In genomic region chr12:6964605-6965025, GRCh38 we compare ENCODE assay signal across 8 cellular contexts. TPM values are rescaled to one million over a fixed set of nuclear protein-coding genes. Genes with fewer than 3 reads are reported as not detected.
DNase-seq lines count a peak whose midpoint lies in the region; ATAC-seq and TF ChIP-seq lines count a peak whose summit lies in the region.
"Had no signal": no experiment of that assay in that cellular context is flagged by ENCODE, and none has a peak within 500 bp of the region (broad histone marks: within the 10 kb centered on the region; RNA-seq: fewer than 3 reads in every experiment).

No MANE protein-coding gene starts in this region.

- CTCF ChIA-PET in activated CD8-positive, alpha-beta T cell treated with anti-CD3 and anti-CD28 coated beads for 36 hours (lab: Charles Lee) = interaction anchor here (0.7 to 13.5 kb wide), 17 partner anchors 8 to 148 kb away, joined by 3 to 460 read pairs (median 6); partner anchors contain the start of genes C12orf57, PTPN6, RNU7-1 and SPSB2

- no peaks in the 10 kb centered on the region for H3K9me3 Mint-ChIP-seq in activated CD8-positive, alpha-beta T cell treated with anti-CD3 and anti-CD28 coated beads for 36 hours
- H3K9me3 Mint-ChIP-seq in immature natural killer cell = no peaks in the 10 kb centered on the region
- H3K9me3 Mint-ChIP-seq in stimulated activated naive CD8-positive, alpha-beta T cell treated with anti-CD3 and anti-CD28 coated beads, Interleukin-15, amount 100 ng/mL, for 72 hours = no peaks in the 10 kb centered on the region

- 87% methylated on average over 8 of the region's 8 CpGs for WGBS in HUES64

- H3K27me3 ChIP-seq in HUES64 (ENCODE audit: insufficient read depth, low read length) = no peaks in the 10 kb centered on the region

- H3K4me1 ChIP-seq in HUES64 (ENCODE audit: insufficient read depth, low read length) = peaks cover 30% of the 10 kb centered on the region

- POLR2A ChIA-PET in activated CD8-positive, alpha-beta T cell treated with anti-CD3 and anti-CD28 coated beads for 36 hours (lab: Charles Lee) = interaction anchor here (0.6 to 25.2 kb wide), 5 partner anchors 9 to 164 kb away, joined by 3 to 1266 read pairs (median 5); partner anchors contain the start of genes ATN1, C12orf57, PTPN6 and RBP5

- intact Hi-C loops in activated CD8-positive, alpha-beta T cell treated with anti-CD3 and anti-CD28 coated beads for 36 hours (cut with micrococcal nuclease) = no loop called here

- H3K36me3 Mint-ChIP-seq in activated CD8-positive, alpha-beta T cell treated with anti-CD3 and anti-CD28 coated beads for 36 hours (ENCODE audit: low read depth) = peaks cover 65% of the 10 kb centered on the region
- peaks cover 12 to 36% (median 22%) of the 10 kb centered on the region in 3 donors for H3K36me3 Mint-ChIP-seq in immature natural killer cell

- H3K4me3 ChIP-seq in HUES64 (ENCODE audit: low read length) = no peak overlapping the region; the same call in 1 of the 2 replicates

- peak overlapping the region; percentile 40; the same call in 1 of the 2 replicates for H3K9ac ChIP-seq in HUES64 (ENCODE audit: low read depth, low read length)

- H3K4me3 Mint-ChIP-seq in activated CD8-positive, alpha-beta T cell treated with anti-CD3 and anti-CD28 coated beads for 36 hours = no peak overlapping the region
- H3K4me3 Mint-ChIP-seq in immature natural killer cell = no peak overlapping the region
- no peak overlapping the region for H3K4me3 Mint-ChIP-seq in stimulated activated naive CD8-positive, alpha-beta T cell treated with anti-CD3 and anti-CD28 coated beads, Interleukin-15, amount 100 ng/mL, for 72 hours

- H3K27ac Mint-ChIP-seq in activated CD8-positive, alpha-beta T cell treated with anti-CD3 and anti-CD28 coated beads for 36 hours = peak overlapping the region; percentile 91
- peak overlapping the region; percentile 84 to 91 (median 86) for H3K27ac Mint-ChIP-seq in immature natural killer cell
- peak overlapping the region; percentile 89 to 93 for H3K27ac Mint-ChIP-seq in stimulated activated naive CD8-positive, alpha-beta T cell treated with anti-CD3 and anti-CD28 coated beads, Interleukin-15, amount 100 ng/mL, for 72 hours

- peaks cover 81% of the 10 kb centered on the region for H3K4me1 Mint-ChIP-seq in activated CD8-positive, alpha-beta T cell treated with anti-CD3 and anti-CD28 coated beads for 36 hours (ENCODE audit: low read depth)
- peaks cover 47 to 63% of the 10 kb centered on the region in 2 donors for H3K4me1 Mint-ChIP-seq in immature natural killer cell
- H3K4me1 Mint-ChIP-seq in stimulated activated naive CD8-positive, alpha-beta T cell treated with anti-CD3 and anti-CD28 coated beads, Interleukin-15, amount 100 ng/mL, for 72 hours = peaks cover 96% of the 10 kb centered on the region

- no peak for DNase-seq in activated CD8-positive, alpha-beta T cell treated with anti-CD3 and anti-CD28 coated beads for 36 hours
- DNase-seq in immature natural killer cell = no peak
- DNase-seq in stimulated activated naive CD8-positive, alpha-beta T cell treated with anti-CD3 and anti-CD28 coated beads, Interleukin-15, amount 100 ng/mL, for 72 hours = no peak
- DNase-seq in NCI-H2081 (lab: John Stamatoyannopoulos, UW) = no peak
- DNase-seq in NCI-H1048 (lab: John Stamatoyannopoulos, UW) = no peak
- no peak for DNase-seq in NOMO-1 (lab: John Stamatoyannopoulos, UW; ENCODE audit: unreplicated experiment in 2 of 2)
- DNase-seq: activated gamma-delta T cell had no signal

- H3K9me3 ChIP-seq in HUES64 (ENCODE audit: insufficient read depth, low read depth, low read length) = no peaks in the 10 kb centered on the region

- no peaks in the 10 kb centered on the region for H3K27me3 Mint-ChIP-seq in activated CD8-positive, alpha-beta T cell treated with anti-CD3 and anti-CD28 coated beads for 36 hours
- peaks cover 2 to 14% (median 4%) of the 10 kb centered on the region in 3 donors for H3K27me3 Mint-ChIP-seq in immature natural killer cell (ENCODE audit: low read depth in 3 of 3)
- no peaks in the 10 kb centered on the region for H3K27me3 Mint-ChIP-seq in stimulated activated naive CD8-positive, alpha-beta T cell treated with anti-CD3 and anti-CD28 coated beads, Interleukin-15, amount 100 ng/mL, for 72 hours

- H3K27ac ChIP-seq in HUES64 (ENCODE audit: low read depth, low read length) = peak overlapping the region; percentile 77; the same call in 1 of the 2 replicates

- peaks cover 52% of the 10 kb centered on the region for H3K36me3 ChIP-seq in HUES64 (ENCODE audit: insufficient read depth, low read length)

- no peak for TF ChIP-seq CTCF in activated CD8-positive, alpha-beta T cell treated with anti-CD3 and anti-CD28 coated beads for 36 hours (IDR thresholded peaks at IDR 0.05)

- ATAC-seq in activated CD8-positive, alpha-beta T cell treated with anti-CD3 and anti-CD28 coated beads for 36 hours = no peak
- ATAC-seq in stimulated activated naive CD8-positive, alpha-beta T cell treated with anti-CD3 and anti-CD28 coated beads, Interleukin-15, amount 100 ng/mL, for 72 hours = no peak

RNA-seq across cellular contexts. Expression of gene PHB2, which starts 5.8 kb away (rescaled TPM):
- polyA plus RNA-seq in HUES64 (2013, experiment 1 of 2) = 303 TPM
- polyA plus RNA-seq in HUES64 (2013, experiment 2 of 2) = 286 TPM
- total RNA-seq in activated CD8-positive, alpha-beta T cell treated with anti-CD3 and anti-CD28 coated beads for 36 hours = 100 to 1,000 TPM; 419 to 428 TPM
- 100 to 1,000 TPM; 121 to 141 (median 136) TPM for polyA plus RNA-seq in immature natural killer cell

RNA-seq across cellular contexts. Expression of gene EMG1, which starts 6.1 kb away (rescaled TPM):
- polyA plus RNA-seq in HUES64 (2013, experiment 1 of 2) = 50.2 TPM
- polyA plus RNA-seq in HUES64 (2013, experiment 2 of 2) = 42.5 TPM
- total RNA-seq in activated CD8-positive, alpha-beta T cell treated with anti-CD3 and anti-CD28 coated beads for 36 hours = 10 to 100 TPM; 88.6 to 97.8 TPM
- 10 to 100 TPM; 46.2 to 83.8 (median 65.5) TPM for polyA plus RNA-seq in immature natural killer cell

RNA-seq across cellular contexts. Expression of gene PTPN6, which starts 13.5 kb away (rescaled TPM):
- 12.0 TPM for polyA plus RNA-seq in HUES64 (2013, experiment 1 of 2)
- polyA plus RNA-seq in HUES64 (2013, experiment 2 of 2) = 12.2 TPM
- 100 to 1,000 TPM; 485 to 489 TPM for total RNA-seq in activated CD8-positive, alpha-beta T cell treated with anti-CD3 and anti-CD28 coated beads for 36 hours
- polyA plus RNA-seq in immature natural killer cell = 100 to 1,000 TPM; 231 to 513 (median 294) TPM

RNA-seq across cellular contexts. Expression of gene C12orf57, which starts 20.8 kb away (rescaled TPM):
- 174 TPM for polyA plus RNA-seq in HUES64 (2013, experiment 1 of 2)
- 162 TPM for polyA plus RNA-seq in HUES64 (2013, experiment 2 of 2)
- total RNA-seq in activated CD8-positive, alpha-beta T cell treated with anti-CD3 and anti-CD28 coated beads for 36 hours = 100 to 1,000 TPM; 226 to 244 TPM
- 100 to 1,000 TPM in 2 of 3 donors, 10 to 100 TPM in 1; 83.7 to 315 (median 170) TPM for polyA plus RNA-seq in immature natural killer cell

RNA-seq across cellular contexts. Expression of gene RNU7-1, which starts 21.0 kb away (rescaled TPM):
- not detected for polyA plus RNA-seq in HUES64 (2013, experiment 1 of 2)
- not detected for polyA plus RNA-seq in HUES64 (2013, experiment 2 of 2)
- total RNA-seq in activated CD8-positive, alpha-beta T cell treated with anti-CD3 and anti-CD28 coated beads for 36 hours = not detected
- polyA plus RNA-seq in immature natural killer cell = not detected
